Comparison of ENCODE assay signal across 17 cellular contexts in the genomic region with DNA sequence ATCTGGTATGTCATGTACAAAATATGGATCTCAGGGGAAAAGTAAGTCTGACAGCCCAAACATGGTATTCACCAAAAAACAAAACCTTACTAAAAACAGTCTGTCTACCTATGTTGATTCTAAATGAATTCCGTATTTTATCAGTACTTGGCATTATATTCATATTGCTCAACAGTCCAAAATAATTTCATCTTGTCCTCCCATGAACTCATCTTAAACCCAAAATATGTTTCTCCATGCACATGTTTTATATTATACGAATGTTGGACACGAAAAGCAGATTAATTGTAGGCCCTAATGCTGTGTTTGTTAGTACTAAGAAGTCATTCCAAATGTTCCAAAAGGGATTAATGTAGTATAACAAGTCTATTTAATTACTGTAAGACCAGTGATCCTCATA. TPM values are rescaled to one million over a fixed set of nuclear protein-coding genes. Genes with fewer than 3 reads are reported as not detected.
A peak's percentile ranks its signal among the peaks of the same experiment; 100 is the strongest.
DNase-seq lines count a peak whose midpoint lies in the region; ATAC-seq and TF ChIP-seq lines count a peak whose summit lies in the region.
"Had no signal": no experiment of that assay in that cellular context is flagged by ENCODE, and none has a peak within 500 bp of the region (broad histone marks: within the 10 kb centered on the region; RNA-seq: fewer than 3 reads in every experiment).

No MANE protein-coding gene starts in this region.

- no peak for TF ChIP-seq CTCF in left ventricle myocardium inferior (IDR thresholded peaks at IDR 0.05; ENCODE audit: borderline replicate concordance)
- no peak for TF ChIP-seq CTCF in coronary artery (IDR thresholded peaks at IDR 0.05)
- no peak for TF ChIP-seq CTCF in nephron (IDR thresholded peaks at IDR 0.05; ENCODE audit: unreplicated experiment in 3 of 3)
- no peak for TF ChIP-seq CTCF in thoracic aorta (IDR thresholded peaks at IDR 0.05)

- DNase-seq in left ventricle myocardium inferior (no peak), cardiac septum (ENCODE audit: low spot score) (no peak), coronary artery (ENCODE audit: low spot score) (no peak), thoracic aorta (ENCODE audit: low spot score) (no peak), MV-4-11 (lab: John Stamatoyannopoulos, UW) (no peak), NCI-H1105 treated with DMSO at 0.1 percent for 48 hours (lab: John Stamatoyannopoulos, UW) (no peak), A172 (ENCODE audit: low spot score) (no peak)
- DNase-seq: 8988T, DMS153, GF-D8, H7, MM.1S, NCI-H1105, NCI-H1694, Right ventricle myocardium superior had no signal

- H3K27me3 Mint-ChIP-seq in nephron (ENCODE audit: low read depth) = no peaks in the 10 kb centered on the region

- H3K36me3 Mint-ChIP-seq in nephron (ENCODE audit: low read depth) = peaks cover 40% of the 10 kb centered on the region

- H3K9me3 ChIP-seq in left ventricle myocardium inferior (replicated peaks) = no peaks in the 10 kb centered on the region
- no peaks in the 10 kb centered on the region for H3K9me3 ChIP-seq in thoracic aorta

- peak overlapping the region in 2 of 3 experiments; percentile 13 to 50 for H3K27ac Mint-ChIP-seq in nephron
- H3K27ac Mint-ChIP-seq: B cell had no signal

- H3K9me3 Mint-ChIP-seq in nephron = no peaks in the 10 kb centered on the region

- H3K4me1 Mint-ChIP-seq in nephron = peaks cover 60% of the 10 kb centered on the region
- H3K4me1 Mint-ChIP-seq: B cell had no signal

- no peak overlapping the region for H3K4me3 Mint-ChIP-seq in nephron
- H3K4me3 Mint-ChIP-seq: B cell had no signal

- intact Hi-C loops in left ventricle myocardium inferior (cut with micrococcal nuclease) = no loop called here
- intact Hi-C loops in cardiac septum (cut with DNase I) = no loop called here

- H3K27me3 ChIP-seq in left ventricle myocardium inferior (ENCODE audit: low read depth) = no peaks in the 10 kb centered on the region
- no peaks in the 10 kb centered on the region for H3K27me3 ChIP-seq in thoracic aorta (replicated peaks; ENCODE audit: insufficient read depth)

- H3K36me3 ChIP-seq in left ventricle myocardium inferior = no peaks in the 10 kb centered on the region
- no peaks in the 10 kb centered on the region for H3K36me3 ChIP-seq in thoracic aorta

- ATAC-seq in thoracic aorta (ENCODE audit: insufficient number of reproducible peaks, low FRiP score, low read depth) = no peak

- H3K4me3 ChIP-seq in left ventricle myocardium inferior = no peak overlapping the region
- H3K4me3 ChIP-seq in coronary artery = no peak overlapping the region
- H3K4me3 ChIP-seq in thoracic aorta = no peak overlapping the region

- H3K4me1 ChIP-seq in left ventricle myocardium inferior (peaks cover 82% of the 10 kb centered on the region), thoracic aorta (ENCODE audit: control insufficient read depth in 1 of 2, low read depth in 2 of 2) (peaks cover 14 to 58% of the 10 kb centered on the region in 2 donors)

- peak overlapping the region; percentile 51 for H3K27ac ChIP-seq in left ventricle myocardium inferior (replicated peaks)
- H3K27ac ChIP-seq in coronary artery = peak overlapping the region; percentile 47 to 64
- H3K27ac ChIP-seq in thoracic aorta = peak overlapping the region; percentile 10 to 56

RNA-seq across cellular contexts. Expression of a gene that starts 20.1 kb away (rescaled TPM):
- total RNA-seq in left ventricle myocardium inferior (110 TPM), cardiac septum (129 TPM), thoracic aorta (100 to 1,000 TPM in 1 of 2 donors, 10 to 100 TPM in 1; 54.8 to 114 TPM)
- 4.7 and 5.6 TPM in 2 replicates for total RNA-seq in A172 (2014; rRNA removed; shearing (Covaris generic))
- total RNA-seq: B cell had no signal
